Comparison of ENCODE assay signal across 9 cellular contexts in the genomic region with DNA sequence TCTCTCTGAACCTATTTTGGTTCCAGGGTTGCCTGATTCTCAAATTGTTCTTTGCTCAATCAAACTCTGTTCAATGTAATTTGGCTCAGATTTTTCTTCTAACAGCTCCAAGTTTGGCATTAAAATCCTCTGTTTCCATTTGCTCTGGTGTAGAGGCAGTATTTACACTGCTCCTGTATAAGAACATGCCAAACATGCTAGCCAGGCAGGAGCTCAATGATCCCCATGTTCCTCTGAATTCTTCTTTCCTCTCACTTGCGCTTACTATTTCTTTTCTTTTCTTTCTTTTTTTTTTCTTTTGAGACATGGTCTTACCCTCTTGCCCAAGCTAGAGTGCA. TPM values are rescaled to one million over a fixed set of nuclear protein-coding genes. Genes with fewer than 3 reads are reported as not detected.
"Had no signal": no experiment of that assay in that cellular context is flagged by ENCODE, and none has a peak within 500 bp of the region (broad histone marks: within the 10 kb centered on the region; RNA-seq: fewer than 3 reads in every experiment).

No MANE protein-coding gene starts in this region.

- H3K36me3 Mint-ChIP-seq: IgD-negative memory B cell had no signal

- H3K27ac ChIP-seq: HL-60 had no signal

- FAIRE-seq: HTR-8/SVneo, K562 had no signal

- H3K4me3 ChIP-seq: K562 had no signal

- H3K4me1 Mint-ChIP-seq: IgD-negative memory B cell had no signal

- ATAC-seq: K562 had no signal

- H3K27ac Mint-ChIP-seq: IgD-negative memory B cell had no signal

- H3K4me3 Mint-ChIP-seq: IgD-negative memory B cell had no signal

- DNase-seq: IMR-90, KBM-7, KG1 had no signal

RNA-seq across cellular contexts. Expression of a gene that starts 17.2 kb away (rescaled TPM):
- total RNA-seq: HT-29, HT1080, IMR-90 had no signal
- polyA plus RNA-seq: IgD-negative memory B cell, IMR-90 had no signal

RNA-seq across cellular contexts. Expression of a gene that starts 40.4 kb away (rescaled TPM):
- total RNA-seq: HT-29, HT1080, IMR-90 had no signal
- polyA plus RNA-seq: IMR-90 had no signal
